ENCODE assay signal across 27 cellular contexts in genomic region chr6:79266051-79266450, GRCh38.
"Had no signal": no experiment of that assay in that cellular context is flagged by ENCODE, and none has a peak within 500 bp of the region (broad histone marks: within the 10 kb centered on the region; RNA-seq: fewer than 3 reads in every experiment).

No MANE protein-coding gene starts in this region.

- H3K9me3 ChIP-seq: colonic mucosa, esophagus squamous epithelium, gastrocnemius medialis, lower lobe of right lung, mucosa of descending colon had no signal

- H3K27ac Mint-ChIP-seq: dendritic cell treated with granulocyte-macrophage colony-stimulating factor and Interleukin-4, amounts not matched to agents 40 ng/mL and 50 ng/mL, for 4 days; effector memory CD8-positive, alpha-beta T cell; endodermal cell; mesothelial cell of epicardium had no signal

- H3K27ac ChIP-seq: colonic mucosa, esophagus squamous epithelium, gastrocnemius medialis, heart right ventricle, lower lobe of right lung had no signal

- H3K36me3 ChIP-seq: colonic mucosa, esophagus squamous epithelium, gastrocnemius medialis, heart right ventricle, lower lobe of right lung had no signal

- H3K4me3 Mint-ChIP-seq: central memory CD8-positive, alpha-beta T cell; dendritic cell treated with granulocyte-macrophage colony-stimulating factor and Interleukin-4, amounts not matched to agents 40 ng/mL and 50 ng/mL, for 4 days; effector memory CD8-positive, alpha-beta T cell; endodermal cell; mesothelial cell of epicardium had no signal

- H3K27me3 ChIP-seq: colonic mucosa, esophagus squamous epithelium, gastrocnemius medialis, heart right ventricle had no signal

- ATAC-seq: effector memory CD8-positive, alpha-beta T cell; esophagus mucosa; gastrocnemius medialis; heart right ventricle; left colon; left lobe of liver; left ventricle myocardium superior; lower lobe of right lung; mucosa of descending colon had no signal

- FAIRE-seq: endometrium, islet of Langerhans, keratinocyte had no signal

- H3K4me1 Mint-ChIP-seq: central memory CD8-positive, alpha-beta T cell had no signal

- DNase-seq: cerebellar nuclear complex; colonic mucosa; cortex of kidney; effector CD8-positive, alpha-beta T cell; effector memory CD8-positive, alpha-beta T cell; endodermal cell; erythroblast; esophagus squamous epithelium; foreskin melanocyte; gastrocnemius medialis; glutamatergic neuron; head of caudate nucleus; heart right ventricle; hippocampal formation; left colon; left ventricle myocardium superior; lower lobe of right lung; mesenchymal stem cell; mucosa of descending colon had no signal

- H3K4me1 ChIP-seq: colonic mucosa, gastrocnemius medialis, lower lobe of right lung had no signal

- H3K36me3 Mint-ChIP-seq: mesothelial cell of epicardium had no signal

- H3K4me3 ChIP-seq: colonic mucosa, esophagus squamous epithelium, gastrocnemius medialis, heart right ventricle, lower lobe of right lung, mucosa of descending colon had no signal
